ENCODE assay signal across 27 cellular contexts in genomic region chr3:157065201-157065600, GRCh38.
DNase-seq lines count a peak whose midpoint lies in the region; ATAC-seq, FAIRE-seq and TF ChIP-seq lines count a peak whose summit lies in the region.
"Had no signal": no experiment of that assay in that cellular context is flagged by ENCODE, and none has a peak within 500 bp of the region (broad histone marks: within the 10 kb centered on the region; RNA-seq: fewer than 3 reads in every experiment).

No MANE protein-coding gene starts in this region.

- H3K4me3 Mint-ChIP-seq in activated naive CD8-positive, alpha-beta T cell treated with anti-CD3 and anti-CD28 coated beads for 36 hours, result no peak overlapping the region
- H3K4me3 Mint-ChIP-seq: activated CD4-positive, alpha-beta T cell treated with anti-CD3 and anti-CD28 coated beads, Interleukin-2, amount 10 ng/mL, durations not matched to agents 7 days and 5 days; activated naive CD8-positive, alpha-beta T cell; CD4-positive, CD25-positive, alpha-beta regulatory T cell; mesothelial cell of epicardium had no signal

- no peaks in the 10 kb centered on the region for H3K36me3 Mint-ChIP-seq in activated naive CD8-positive, alpha-beta T cell treated with anti-CD3 and anti-CD28 coated beads for 36 hours
- H3K36me3 Mint-ChIP-seq: activated naive CD8-positive, alpha-beta T cell; CD4-positive, CD25-positive, alpha-beta regulatory T cell; mesothelial cell of epicardium had no signal

- no peak for TF ChIP-seq POLR2A in K562 (conservative IDR thresholded peaks at IDR 0.05)

- no peak; the same call in 2 of the 3 replicates for ATAC-seq in K562
- no peak for ATAC-seq in HG02884 (IDR thresholded peaks at IDR 0.05; ENCODE audit: unreplicated experiment)
- no peak for ATAC-seq in GM18517 (IDR thresholded peaks at IDR 0.05; ENCODE audit: unreplicated experiment)
- no peak for ATAC-seq in GM18498 (IDR thresholded peaks at IDR 0.05; ENCODE audit: unreplicated experiment)
- ATAC-seq: A549 had no signal

- CTCF ChIA-PET in A673 (lab: Charles Lee), result no interaction called here
- CTCF ChIA-PET in HEK293 (lab: Yijun Ruan, JAX), result interaction anchor here (0.6 to 0.9 kb wide), 2 partner anchors 10 to 19 kb away, joined by 3 read pairs; no protein-coding TSS in a partner anchor
- CTCF ChIA-PET in K562 (lab: Yijun Ruan, JAX; ENCODE audit: low intra/inter-chr PET ratio), result no interaction called here

- TF ChIP-seq CTCF in A673 (conservative IDR thresholded peaks at IDR 0.05; ENCODE audit: low read depth, low read length), result no peak
- no peak for TF ChIP-seq CTCF in HEK293 (tag by site-specific recombination; IDR thresholded peaks at IDR 0.05)
- no peak for TF ChIP-seq CTCF in K562 (IDR thresholded peaks at IDR 0.05 in 2 of 3, conservative IDR thresholded peaks at IDR 0.05 in 1 of 3; ENCODE audit: insufficient read depth in 2 of 3, low read depth in 1 of 3, low read length in 3 of 3)

- no peak for TF ChIP-seq RAD21 in K562 (CRISPR knock-in tag; conservative IDR thresholded peaks at IDR 0.05 in 1 of 2, IDR thresholded peaks at IDR 0.05 in 1 of 2)

- H2AFZ ChIP-seq in K562 (ENCODE audit: low read depth, low read length), result no peak overlapping the region

- FAIRE-seq in K562 (lab: Jason Lieb, UNC), result no peak
- FAIRE-seq: A549 had no signal

- H3K79me2 ChIP-seq in K562 (ENCODE audit: control insufficient read depth, insufficient read depth, low read length), result no peaks in the 10 kb centered on the region

- no peak for TF ChIP-seq EP300 in K562 (IDR thresholded peaks at IDR 0.05; ENCODE audit: low read length)

- intact Hi-C loops in A673 (cut with micrococcal nuclease; ENCODE audit: unreplicated experiment), result no loop called here
- intact Hi-C loops in K562 (cut with micrococcal nuclease), result no loop called here

- H3K4me1 Mint-ChIP-seq in activated naive CD8-positive, alpha-beta T cell treated with anti-CD3 and anti-CD28 coated beads for 36 hours, result peaks cover 14% of the 10 kb centered on the region

- H3K9me3 ChIP-seq in A673 (ENCODE audit: low read depth, low read length, poor library complexity, severe bottlenecking) (no peaks in the 10 kb centered on the region), HEK293 (ENCODE audit: control insufficient read depth, insufficient read depth, low read depth, low read length) (no peaks in the 10 kb centered on the region), K562 (replicated peaks; ENCODE audit: control insufficient read depth, insufficient read depth, low read depth, low read length) (no peaks in the 10 kb centered on the region)
- H3K9me3 ChIP-seq: A549, breast epithelium, SJSA1, transverse colon had no signal

- no peaks in the 10 kb centered on the region for H3K9me1 ChIP-seq in K562 (ENCODE audit: control insufficient read depth, insufficient read depth, low read length)

- H3K36me3 ChIP-seq in A673 (ENCODE audit: insufficient read depth, low read length, poor library complexity, severe bottlenecking) (no peaks in the 10 kb centered on the region), HEK293 (ENCODE audit: control insufficient read depth in 2 of 2, insufficient read depth in 1 of 2, low read length in 2 of 2) (no peaks in the 10 kb centered on the region), K562 (ENCODE audit: control insufficient read depth, insufficient read depth, low read length) (no peaks in the 10 kb centered on the region)
- H3K36me3 ChIP-seq: breast epithelium, SJSA1, transverse colon had no signal

- no TSS peak for BruUV-seq in A673 (replicated peaks; lab: Mats Ljungman, UMichigan)
- no TSS peak for BruUV-seq in K562 (replicated peaks; lab: Mats Ljungman, UMichigan)

- WGBS in K562 (ENCODE audit: insufficient coverage, low coverage, missing lambda C conversion rate), result 23% methylated on average over 5 of the region's 5 CpGs

- in situ Hi-C loops in K562 (cut with MboI), result no loop called here

- DNase-seq in A673 (ENCODE audit: low spot score) (peak; percentile 53), K562 (ENCODE audit: extremely low read depth in 1 of 4, low spot score in 3 of 4) (no peak), iPS-NIHi11 (ENCODE audit: low spot score) (peak; percentile 46)
- no peak for DNase-seq in activated naive CD8-positive, alpha-beta T cell treated with anti-CD3 and anti-CD28 coated beads for 36 hours
- DNase-seq: activated CD4-positive, alpha-beta T cell treated with anti-CD3 and anti-CD28 coated beads, Interleukin-2, amount 10 ng/mL, durations not matched to agents 7 days and 5 days; activated effector memory CD4-positive, alpha-beta T cell treated with anti-CD3 and anti-CD28 coated beads, Interleukin-2, amount 50 U/mL, for 16 hours; activated T-cell treated with anti-CD3 and anti-CD28 coated beads, Interleukin-2, amount 50 U/mL, for 1 hour; AML-193; CD4-positive, CD25-positive, alpha-beta regulatory T cell; kidney glomerular epithelial cell; NCI-H1048; NCI-H187 treated with DMSO at 0.1 percent for 48 hours; stimulated activated CD4-positive, alpha-beta T cell treated with anti-CD3 and anti-CD28 coated beads, Interleukin-12 subunit alpha, Interleukin-12 subunit beta, amount 100 ng/mL, for 4 hours; stimulated activated CD4-positive, alpha-beta T cell treated with anti-CD3 and anti-CD28 coated beads, Interleukin-2, amount 100 ng/mL, for 48 hours; transverse colon had no signal

- no peak overlapping the region for H3K27ac Mint-ChIP-seq in activated naive CD8-positive, alpha-beta T cell treated with anti-CD3 and anti-CD28 coated beads for 36 hours
- H3K27ac Mint-ChIP-seq: activated naive CD8-positive, alpha-beta T cell; mesothelial cell of epicardium had no signal

- H3K4me1 ChIP-seq in A673 (ENCODE audit: insufficient read depth, low read length, poor library complexity, severe bottlenecking) (peaks cover 28% of the 10 kb centered on the region), HEK293 (ENCODE audit: control insufficient read depth, insufficient read depth, low read length) (no peaks in the 10 kb centered on the region; the same call in 1 of the 2 replicates), K562 (replicated peaks in 1 of 2; ENCODE audit: control insufficient read depth in 2 of 2, insufficient read depth in 2 of 2, low read length in 2 of 2) (no peaks in the 10 kb centered on the region; a peak in 3 of 5 replicates)
- H3K4me1 ChIP-seq: A549, breast epithelium, SJSA1 had no signal

- H3K4me2 ChIP-seq in K562 (ENCODE audit: insufficient read depth, low read length), result no peak overlapping the region
- H3K4me2 ChIP-seq: A549 had no signal

- POLR2A ChIA-PET in A673 (lab: Charles Lee; ENCODE audit: low non-redundant PET) (no interaction called here), HEK293 (lab: Yijun Ruan, JAX) (interaction anchor here (1.0 kb wide), 1 partner anchor 24 kb away, joined by 3 read pairs; no protein-coding TSS in a partner anchor), K562 (lab: Yijun Ruan, JAX) (interaction anchor here (0.5 to 2.6 kb wide), 5 partner anchors 12 to 1049 kb away, joined by 3 to 8 read pairs (median 3); no protein-coding TSS in a partner anchor)

- H4K20me1 ChIP-seq in K562 (replicated peaks; ENCODE audit: control insufficient read depth, insufficient read depth, low read length), result no peaks in the 10 kb centered on the region

- H3K27me3 ChIP-seq in A673 (replicated peaks; ENCODE audit: insufficient read depth, low read depth, low read length, poor library complexity) (no peaks in the 10 kb centered on the region), K562 (ENCODE audit: control insufficient read depth in 2 of 2, insufficient read depth in 2 of 2, low read length in 2 of 2) (no peaks in the 10 kb centered on the region)
- H3K27me3 ChIP-seq: breast epithelium, SJSA1, transverse colon had no signal

- no peaks in the 10 kb centered on the region for H3K27me3 Mint-ChIP-seq in activated naive CD8-positive, alpha-beta T cell treated with anti-CD3 and anti-CD28 coated beads for 36 hours
- H3K27me3 Mint-ChIP-seq: progenitor cell of endocrine pancreas had no signal

- H3K4me3 ChIP-seq in A673 (ENCODE audit: low read depth, low read length, poor library complexity, severe bottlenecking) (no peak overlapping the region), HEK293 (ENCODE audit: low read depth, low read length) (no peak overlapping the region), K562 (no peak overlapping the region)
- H3K4me3 ChIP-seq: A549, breast epithelium, SJSA1, transverse colon had no signal

- no peak overlapping the region for H3K9ac ChIP-seq in K562 (ENCODE audit: insufficient read depth in 1 of 2, low read depth in 2 of 2, low read length in 2 of 2)

- H3K9me3 Mint-ChIP-seq in activated naive CD8-positive, alpha-beta T cell treated with anti-CD3 and anti-CD28 coated beads for 36 hours, result no peaks in the 10 kb centered on the region
- H3K9me3 Mint-ChIP-seq: mesothelial cell of epicardium had no signal

- no peak overlapping the region for H3K27ac ChIP-seq in A673 (ENCODE audit: low read depth, low read length, poor library complexity, severe bottlenecking)
- H3K27ac ChIP-seq in HEK293 (ENCODE audit: extremely low read depth, low read depth, low read length), result no peak overlapping the region
- no peak overlapping the region for H3K27ac ChIP-seq in K562 (ENCODE audit: extremely low read depth, low read depth, low read length)
- H3K27ac ChIP-seq: A549, breast epithelium, epithelial cell of prostate, RWPE1, SJSA1, transverse colon had no signal

TF ChIP-seq in HEK293, 187 proteins besides CTCF, POLR2A, EP300 and RAD21:
- TF ChIP-seq WT1 (tag by site-specific recombination; IDR thresholded peaks at IDR 0.05) (no peak), ZIC2 (tag by site-specific recombination; IDR thresholded peaks at IDR 0.05) (0 out of 2 replicates have a peak, but pooled peaks have one; percentile 38)

TF ChIP-seq in K562, 482 proteins besides CTCF, POLR2A, EP300 and RAD21:
- TF ChIP-seq TAF9B (IDR thresholded peaks at IDR 0.05; ENCODE audit: partially characterized antibody), result no peak
- 0 out of 2 replicates have a peak, but pooled peaks have one; percentile 22 for TF ChIP-seq CBFA2T3 (IDR thresholded peaks at IDR 0.05)

Comparison
In these comparisons a context has a peak if more than half of its experiments do, and no peak if none do; other contexts are left out.
1. DNase-seq: peak in A673 (single experiment) and iPS-NIHi11 (single experiment); none in K562 (0 of 4) and activated naive CD8-positive, alpha-beta T cell treated with anti-CD3 and anti-CD28 coated beads for 36 hours (single experiment).